ENCODE assay signal across 8 cellular contexts in the genomic region with DNA sequence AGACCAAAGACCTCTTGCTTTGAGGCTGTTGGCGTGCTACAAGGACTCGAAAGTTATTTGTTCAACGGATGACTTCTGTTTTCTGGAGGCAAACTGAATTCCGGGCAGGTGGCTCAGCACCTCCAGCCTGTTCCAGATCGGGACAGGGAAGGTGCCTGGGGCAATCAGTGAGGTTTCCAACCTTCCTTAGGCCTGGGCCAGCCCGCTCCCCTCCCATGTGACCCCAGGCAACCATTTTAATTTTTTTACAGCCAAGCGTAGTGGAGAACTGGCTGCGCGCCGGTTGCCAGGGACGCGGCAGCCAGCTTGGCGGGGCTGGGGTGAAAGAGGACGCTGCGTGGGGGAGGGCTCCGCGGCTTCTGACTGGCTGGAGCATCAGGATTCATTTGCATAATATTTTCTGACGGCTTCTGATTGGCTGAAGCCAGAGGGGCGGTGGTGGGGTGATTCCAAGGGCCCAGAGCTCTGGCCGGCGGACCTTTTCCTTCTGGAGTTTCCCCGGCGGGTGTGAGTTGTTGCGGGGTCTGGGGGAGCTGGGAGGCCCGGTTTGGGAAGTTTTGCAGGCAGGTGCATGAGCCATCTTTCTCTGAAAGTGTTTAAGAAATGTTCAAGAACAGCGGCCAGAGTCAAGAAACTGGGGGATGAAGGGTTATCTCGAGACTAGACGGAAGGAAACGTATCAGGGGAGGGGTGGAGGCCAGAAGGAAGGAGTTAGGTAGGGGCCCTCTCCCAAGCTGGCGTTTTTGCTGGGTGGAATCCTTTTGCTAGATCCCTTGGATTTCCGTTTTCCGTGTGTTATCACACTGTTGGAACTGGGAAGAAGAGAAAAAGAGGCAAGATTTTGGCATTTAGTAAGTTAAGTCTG. TPM values are rescaled to one million over a fixed set of nuclear protein-coding genes. Genes with fewer than 3 reads are reported as not detected.
DNase-seq lines count a peak whose midpoint lies in the region; ATAC-seq and TF ChIP-seq lines count a peak whose summit lies in the region.

A gene with protein sequence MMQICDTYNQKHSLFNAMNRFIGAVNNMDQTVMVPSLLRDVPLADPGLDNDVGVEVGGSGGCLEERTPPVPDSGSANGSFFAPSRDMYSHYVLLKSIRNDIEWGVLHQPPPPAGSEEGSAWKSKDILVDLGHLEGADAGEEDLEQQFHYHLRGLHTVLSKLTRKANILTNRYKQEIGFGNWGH (plus strand): TSS at position 479 of the 865 bp plus-strand sequence. CDS start 3,488 bp downstream, outside the sequence.

- DNase-seq in GM13976 (ENCODE audit: low spot score) (peak; percentile 76), NCI-H524 (lab: John Stamatoyannopoulos, UW) (peak; percentile 87 to 93), ecto neural progenitor cell (ENCODE audit: low spot score) (peak; percentile 93), left lung (peak; percentile 92 to 93)
- peak; percentile 89 for DNase-seq in activated CD8-positive, alpha-beta T cell treated with anti-CD3 and anti-CD28 coated beads, Interleukin-2, amount 10 ng/mL, durations not matched to agents 7 days and 5 days
- peak; percentile 81 for DNase-seq in stimulated activated CD4-positive, alpha-beta T cell treated with anti-CD3 and anti-CD28 coated beads, Interleukin-1b, Interleukin-23, amount 100 ng/mL, for 48 hours

- POLR2A ChIA-PET in activated CD8-positive, alpha-beta T cell treated with anti-CD3 and anti-CD28 coated beads, Interleukin-2, amount 10 ng/mL, durations not matched to agents 7 days and 5 days (lab: Charles Lee): interaction anchor here (0.6 to 1.7 kb wide), 5 partner anchors 9 to 76 kb away, joined by 3 to 6 read pairs (median 3); no protein-coding TSS in a partner anchor

- H3K36me3 ChIP-seq in left lung: no peaks in the 10 kb centered on the region

- intact Hi-C loops in left lung (cut with DNase I): no loop called here

- H3K9me3 ChIP-seq in left lung: no peaks in the 10 kb centered on the region

- no peaks in the 10 kb centered on the region for H3K9me3 Mint-ChIP-seq in activated CD8-positive, alpha-beta T cell treated with anti-CD3 and anti-CD28 coated beads, Interleukin-2, amount 10 ng/mL, durations not matched to agents 7 days and 5 days (ENCODE audit: insufficient read depth)

- H3K27ac Mint-ChIP-seq in activated CD8-positive, alpha-beta T cell treated with anti-CD3 and anti-CD28 coated beads, Interleukin-2, amount 10 ng/mL, durations not matched to agents 7 days and 5 days: peak within 1 kb of the TSS; percentile 97

- H3K4me3 Mint-ChIP-seq in activated CD8-positive, alpha-beta T cell treated with anti-CD3 and anti-CD28 coated beads, Interleukin-2, amount 10 ng/mL, durations not matched to agents 7 days and 5 days: peak within 1 kb of the TSS; percentile 94

- peaks cover 26% of the 10 kb centered on the region for H3K36me3 Mint-ChIP-seq in activated CD8-positive, alpha-beta T cell treated with anti-CD3 and anti-CD28 coated beads, Interleukin-2, amount 10 ng/mL, durations not matched to agents 7 days and 5 days (ENCODE audit: low read depth)

- TF ChIP-seq CTCF in GM13976 (IDR thresholded peaks at IDR 0.05; ENCODE audit: borderline replicate concordance, control extremely low read depth, extremely low read depth, insufficient read depth, missing control alignments): no peak
- no peak for TF ChIP-seq CTCF in left lung (IDR thresholded peaks at IDR 0.05)

- H3K4me3 ChIP-seq in left lung: peak within 1 kb of the TSS; percentile 27 to 70

- in situ Hi-C loops in GM13976 (cut with MboI; ENCODE audit: low sequenced_read_pairs, unreplicated experiment): no loop called here

- H3K27me3 Mint-ChIP-seq in activated CD8-positive, alpha-beta T cell treated with anti-CD3 and anti-CD28 coated beads, Interleukin-2, amount 10 ng/mL, durations not matched to agents 7 days and 5 days (ENCODE audit: low read depth): no peaks in the 10 kb centered on the region

- CTCF ChIA-PET in activated CD8-positive, alpha-beta T cell treated with anti-CD3 and anti-CD28 coated beads, Interleukin-2, amount 10 ng/mL, durations not matched to agents 7 days and 5 days (lab: Charles Lee): interaction anchor here (0.8 to 2.5 kb wide), 4 partner anchors 10 to 186 kb away, joined by 3 to 6 read pairs (median 3); no protein-coding TSS in a partner anchor

- peaks cover 11% of the 10 kb centered on the region for H3K4me1 Mint-ChIP-seq in activated CD8-positive, alpha-beta T cell treated with anti-CD3 and anti-CD28 coated beads, Interleukin-2, amount 10 ng/mL, durations not matched to agents 7 days and 5 days (ENCODE audit: low read depth)

- ATAC-seq in HG03108 (IDR thresholded peaks at IDR 0.05; ENCODE audit: unreplicated experiment) (peak; percentile 33), left lung (peak; percentile 65), HG03520 (IDR thresholded peaks at IDR 0.05; ENCODE audit: unreplicated experiment) (no peak)
- peak; percentile 67 for ATAC-seq in activated CD8-positive, alpha-beta T cell treated with anti-CD3 and anti-CD28 coated beads, Interleukin-2, amount 10 ng/mL, durations not matched to agents 7 days and 5 days

- H3K4me1 ChIP-seq in left lung: peaks cover 0 to 12% of the 10 kb centered on the region in 2 donors

- H3K27ac ChIP-seq in left lung: peak within 1 kb of the TSS; percentile 79 to 90

- H3K27me3 ChIP-seq in left lung: peaks cover 0 to 5% of the 10 kb centered on the region in 2 donors

RNA-seq across cellular contexts. Expression of the gene that starts here (rescaled TPM):
- total RNA-seq in activated CD8-positive, alpha-beta T cell treated with anti-CD3 and anti-CD28 coated beads, Interleukin-2, amount 10 ng/mL, durations not matched to agents 7 days and 5 days: 10 to 100 TPM; 63.5 to 67.5 TPM
- 10 to 100 TPM; 73.5 to 74.2 TPM for total RNA-seq in left lung
